ENCODE assay signal across 10 cellular contexts in the genomic region with DNA sequence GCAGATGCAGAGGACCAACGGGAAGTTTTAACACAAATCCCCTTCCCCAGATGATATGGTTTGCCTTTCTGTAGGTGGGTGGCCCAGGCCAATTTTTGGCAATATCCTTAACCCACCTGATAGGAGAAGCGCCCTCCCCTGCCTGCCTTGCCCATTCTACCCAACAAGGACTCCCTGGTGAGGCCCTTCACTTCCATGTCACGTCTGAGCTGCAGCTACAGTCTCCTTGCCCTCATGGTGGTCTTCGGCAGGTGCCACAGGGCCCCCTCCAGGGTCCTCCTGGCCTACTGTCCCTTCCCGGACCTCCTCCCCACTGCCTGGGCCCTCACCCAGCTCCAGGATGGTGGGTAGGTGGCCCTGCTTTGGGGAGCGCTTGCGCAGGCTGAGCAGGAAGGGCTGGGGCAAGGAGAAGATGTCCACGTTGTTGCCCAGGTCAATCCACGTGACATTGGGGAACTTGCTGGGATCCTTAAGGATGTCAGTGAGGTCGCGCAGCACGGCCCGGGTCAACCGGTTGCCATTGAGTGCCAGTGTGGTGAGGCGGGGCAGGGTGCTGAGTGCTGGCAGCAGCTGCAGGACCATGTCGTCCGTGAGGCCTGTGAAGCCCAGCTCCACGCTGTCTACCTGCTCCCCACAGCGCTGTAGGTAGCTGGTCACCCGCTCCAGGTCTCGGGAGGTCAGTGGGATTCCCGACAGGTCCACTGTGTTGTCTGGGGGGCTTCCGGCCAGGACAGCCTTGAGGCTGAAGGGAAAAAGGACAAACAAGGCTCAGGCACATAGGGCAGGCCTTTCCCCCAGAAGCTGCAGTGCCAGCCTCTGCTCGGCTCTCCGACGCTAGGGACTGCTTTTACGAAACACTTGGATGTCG. TPM values are rescaled to one million over a fixed set of nuclear protein-coding genes. Genes with fewer than 3 reads are reported as not detected.
DNase-seq lines count a peak whose midpoint lies in the region; ATAC-seq and TF ChIP-seq lines count a peak whose summit lies in the region.
"Had no signal": no experiment of that assay in that cellular context is flagged by ENCODE, and none has a peak within 500 bp of the region (broad histone marks: within the 10 kb centered on the region; RNA-seq: fewer than 3 reads in every experiment).

No MANE protein-coding gene starts in this region.

- peaks cover 13% of the 10 kb centered on the region for H3K27me3 Mint-ChIP-seq in glutamatergic neuron (ENCODE audit: unreplicated experiment)

- peak overlapping the region; percentile 71 for H3K4me3 Mint-ChIP-seq in glutamatergic neuron (ENCODE audit: unreplicated experiment)

- peaks cover 13% of the 10 kb centered on the region for H3K9me3 Mint-ChIP-seq in glutamatergic neuron (ENCODE audit: unreplicated experiment)

- no peak for TF ChIP-seq CTCF in AG04450 (IDR thresholded peaks at IDR 0.05; ENCODE audit: low read depth, low read length)
- no peak for TF ChIP-seq CTCF in GM12865 (IDR thresholded peaks at IDR 0.05; ENCODE audit: insufficient read depth, low read depth, low read length, missing control alignments)
- no peak for TF ChIP-seq CTCF in RWPE1 (conservative IDR thresholded peaks at IDR 0.05; ENCODE audit: low read depth)
- no peak for TF ChIP-seq CTCF in glutamatergic neuron (IDR thresholded peaks at IDR 0.05; ENCODE audit: partially characterized antibody, unreplicated experiment)

- peak overlapping the region; percentile 93 for H3K27ac Mint-ChIP-seq in glutamatergic neuron (ENCODE audit: unreplicated experiment)

- H3K27ac ChIP-seq in AG04450 (ENCODE audit: low read depth, low read length) (peak overlapping the region; percentile 52), RWPE1 (peak overlapping the region; percentile 76)

- DNase-seq in AG04450 (ENCODE audit: low read depth, low spot score) (no peak), GM12865 (ENCODE audit: low read depth) (peak; percentile 70), RWPE1 (ENCODE audit: low spot score) (no peak), glutamatergic neuron (no peak), SIG-M5 (lab: John Stamatoyannopoulos, UW) (no peak)
- DNase-seq in activated CD4-positive, CD25-positive, alpha-beta regulatory T cell treated with anti-CD3 and anti-CD28 coated beads, Interleukin-2, amount 50 U/mL, for 72 hours = no peak
- DNase-seq: NCI-H748 treated with DMSO at 0.1 percent for 48 hours had no signal

- H3K4me3 ChIP-seq in AG04450 (ENCODE audit: low read depth, low read length) = no peak overlapping the region
- no peak overlapping the region for H3K4me3 ChIP-seq in GM12865 (ENCODE audit: low read depth, low read length)

- ATAC-seq in HG02970 (IDR thresholded peaks at IDR 0.05; ENCODE audit: low FRiP score, unreplicated experiment) (no peak), GM18867 (IDR thresholded peaks at IDR 0.05; ENCODE audit: unreplicated experiment) (no peak)

- peaks cover 30% of the 10 kb centered on the region for H3K4me1 Mint-ChIP-seq in glutamatergic neuron (ENCODE audit: low read depth, unreplicated experiment)

- H3K36me3 Mint-ChIP-seq in glutamatergic neuron (ENCODE audit: unreplicated experiment) = no peaks in the 10 kb centered on the region

- CTCF ChIA-PET in AG04450 (lab: Charles Lee) = interaction anchor here (0.8 to 1.3 kb wide), 3 partner anchors 8 to 78 kb away, joined by 4 to 7 read pairs (median 5); no protein-coding TSS in a partner anchor
- CTCF ChIA-PET in RWPE1 (lab: Yijun Ruan, JAX) = interaction anchor here (0.6 to 0.8 kb wide), 3 partner anchors 82 to 1089 kb away, joined by 3 to 4 read pairs (median 3); no protein-coding TSS in a partner anchor

- no peaks in the 10 kb centered on the region; the same call in 1 of the 2 replicates for H3K9me3 ChIP-seq in AG04450 (ENCODE audit: control insufficient read depth, insufficient read depth, low read length)

- H3K27me3 ChIP-seq in AG04450 (ENCODE audit: control insufficient read depth, insufficient read depth, low read length) = no peaks in the 10 kb centered on the region

- POLR2A ChIA-PET in AG04450 (lab: Yijun Ruan, JAX) (interaction anchor here (0.7 to 2.0 kb wide), 4 partner anchors 24 to 80 kb away, joined by 3 to 11 read pairs (median 4); partner anchors contain the start of gene UBB), RWPE1 (lab: Yijun Ruan, JAX; ENCODE audit: low non-redundant PET) (no interaction called here)

RNA-seq across cellular contexts. Expression of gene TRPV2, which starts 28.3 kb away (rescaled TPM):
- polyA plus RNA-seq in AG04450 (2011; rRNA removed) = 30.8 and 38.4 TPM in 2 replicates
- polyA minus RNA-seq in AG04450 (2011; rRNA and poly(A)+ RNA removed) = 57.0 and 70.8 TPM in 2 replicates
- total RNA-seq in glutamatergic neuron (ENCODE audit: unreplicated experiment) = 27.0 TPM

RNA-seq across cellular contexts. Expression of gene LRRC75A, which starts 48.4 kb away (rescaled TPM):
- polyA plus RNA-seq in AG04450 (2011; rRNA removed) = 1.2 TPM in 2 replicates
- 0.74 and 0.78 TPM in 2 replicates for polyA minus RNA-seq in AG04450 (2011; rRNA and poly(A)+ RNA removed)
- total RNA-seq in glutamatergic neuron (ENCODE audit: unreplicated experiment) = 7.3 TPM
- polyA plus RNA-seq: keratinocyte had no signal
